Comparison of ENCODE assay signal across 8 cellular contexts in genomic region chr4:21790437-21791029, GRCh38.
DNase-seq lines count a peak whose midpoint lies in the region; ATAC-seq and TF ChIP-seq lines count a peak whose summit lies in the region.

No MANE protein-coding gene starts in this region.

- H3K36me3 ChIP-seq in OCI-LY3 (replicated peaks; ENCODE audit: low read depth, low read length) = no peaks in the 10 kb centered on the region
- H3K36me3 ChIP-seq in fibroblast of lung (ENCODE audit: control insufficient read depth, insufficient read depth, low read length) = no peaks in the 10 kb centered on the region
- no peaks in the 10 kb centered on the region for H3K36me3 ChIP-seq in thoracic aorta

- no peaks in the 10 kb centered on the region for H4K20me1 ChIP-seq in OCI-LY3 (ENCODE audit: insufficient read depth, low read length)
- H4K20me1 ChIP-seq in fibroblast of lung (ENCODE audit: control insufficient read depth, extremely low read depth, insufficient read depth, low read length) = no peaks in the 10 kb centered on the region

- no peak overlapping the region for H3K4me2 ChIP-seq in OCI-LY3 (ENCODE audit: low read length)
- no peak overlapping the region for H3K4me2 ChIP-seq in fibroblast of lung (ENCODE audit: extremely low read depth, insufficient read depth, low read length)

- no peaks in the 10 kb centered on the region for H3K9me3 ChIP-seq in OCI-LY3 (ENCODE audit: insufficient read depth, low read length)
- no peaks in the 10 kb centered on the region for H3K9me3 ChIP-seq in fibroblast of lung (ENCODE audit: control insufficient read depth, insufficient read depth, low read depth, low read length)
- H3K9me3 ChIP-seq in thoracic aorta = no peaks in the 10 kb centered on the region

- H3K9ac ChIP-seq in OCI-LY3 (ENCODE audit: low read length) (no peak overlapping the region), fibroblast of lung (ENCODE audit: insufficient read depth, low read length) (no peak overlapping the region)

- H3K4me1 ChIP-seq in OCI-LY3 (ENCODE audit: low read length) = no peaks in the 10 kb centered on the region
- H3K4me1 ChIP-seq in fibroblast of lung (ENCODE audit: control insufficient read depth, extremely low read depth, insufficient read depth, low read length) = no peaks in the 10 kb centered on the region
- H3K4me1 ChIP-seq in thoracic aorta (ENCODE audit: control insufficient read depth in 1 of 2, low read depth in 2 of 2) = no peaks in the 10 kb centered on the region

- H3K79me2 ChIP-seq in OCI-LY3 (ENCODE audit: low read length) (no peaks in the 10 kb centered on the region), fibroblast of lung (ENCODE audit: control insufficient read depth, insufficient read depth, low read length) (no peaks in the 10 kb centered on the region)

- peak; percentile 8 for DNase-seq in NOMO-1 treated with DMSO at 0.1 percent for 48 hours (lab: John Stamatoyannopoulos, UW; ENCODE audit: unreplicated experiment)
- DNase-seq in NOMO-1 treated with dmso at 0.1 percent for 144 hours (lab: John Stamatoyannopoulos, UW; ENCODE audit: unreplicated experiment) = no peak
- peak; percentile 36 to 77 for DNase-seq in fibroblast of lung (ENCODE audit: low read depth in 2 of 2)
- DNase-seq in thoracic aorta (ENCODE audit: low spot score) = no peak
- DNase-seq in activated naive CD4-positive, alpha-beta T cell treated with anti-CD3 and anti-CD28 coated beads, Interleukin-2, amount 50 U/mL, for 16 hours = no peak
- no peak for DNase-seq in activated CD4-positive, CD25-positive, alpha-beta regulatory T cell (lab: John Stamatoyannopoulos, UW)

- ATAC-seq in thoracic aorta (ENCODE audit: insufficient number of reproducible peaks, low FRiP score, low read depth) = no peak
- ATAC-seq in HG03457 (IDR thresholded peaks at IDR 0.05; ENCODE audit: unreplicated experiment) = no peak

- H2AFZ ChIP-seq in OCI-LY3 (ENCODE audit: low read depth, low read length) (no peak overlapping the region), fibroblast of lung (ENCODE audit: low read length) (no peak overlapping the region)

- peak; percentile 73 for TF ChIP-seq CTCF in OCI-LY3 (IDR thresholded peaks at IDR 0.05; ENCODE audit: low read depth, low read length)
- peak; percentile 28 to 39 for TF ChIP-seq CTCF in fibroblast of lung (conservative IDR thresholded peaks at IDR 0.05 in 1 of 2, IDR thresholded peaks at IDR 0.05 in 1 of 2; ENCODE audit: low read depth in 1 of 2, low read length in 2 of 2)
- peak; percentile 32 for TF ChIP-seq CTCF in thoracic aorta (IDR thresholded peaks at IDR 0.05)

- H3K27ac ChIP-seq in OCI-LY3 (ENCODE audit: low read length) (no peak overlapping the region), fibroblast of lung (ENCODE audit: insufficient read depth, low read length) (no peak overlapping the region), thoracic aorta (no peak overlapping the region)

- H3K4me3 ChIP-seq in OCI-LY3 (ENCODE audit: low read length) (no peak overlapping the region), fibroblast of lung (replicated peaks in 1 of 4; ENCODE audit: control extremely low read depth in 1 of 4, insufficient read depth in 1 of 4, low read depth in 3 of 4, low read length in 4 of 4) (no peak overlapping the region), thoracic aorta (no peak overlapping the region)

- no peaks in the 10 kb centered on the region for H3K27me3 ChIP-seq in OCI-LY3 (ENCODE audit: low read depth, low read length)
- H3K27me3 ChIP-seq in fibroblast of lung (ENCODE audit: control insufficient read depth, insufficient read depth, low read length) = no peaks in the 10 kb centered on the region
- H3K27me3 ChIP-seq in thoracic aorta (replicated peaks; ENCODE audit: insufficient read depth) = no peaks in the 10 kb centered on the region

Comparison
In these comparisons a context has a peak if more than half of its experiments do, and no peak if none do; other contexts are left out.
1. DNase-seq: peak in NOMO-1 treated with DMSO at 0.1 percent for 48 hours (single experiment) and fibroblast of lung (2 of 2); none in NOMO-1 treated with dmso at 0.1 percent for 144 hours (single experiment), thoracic aorta (single experiment), activated naive CD4-positive, alpha-beta T cell treated with anti-CD3 and anti-CD28 coated beads, Interleukin-2, amount 50 U/mL, for 16 hours (single experiment) and activated CD4-positive, CD25-positive, alpha-beta regulatory T cell (0 of 4).
2. Peak in every context shown above with its lines, with median percentiles within 50 percentile points of each other: CTCF ChIP-seq.